Comparison of ENCODE assay signal across 8 cellular contexts in genomic region chr20:37095108-37095608, GRCh38. TPM values are rescaled to one million over a fixed set of nuclear protein-coding genes. Genes with fewer than 3 reads are reported as not detected.
A peak's percentile ranks its signal among the peaks of the same experiment; 100 is the strongest.
DNase-seq lines count a peak whose midpoint lies in the region; ATAC-seq and TF ChIP-seq lines count a peak whose summit lies in the region.

No MANE protein-coding gene starts in this region.

- H3K27ac Mint-ChIP-seq in nephron progenitor cell: no peak overlapping the region

- H3K9me3 Mint-ChIP-seq in nephron progenitor cell: no peaks in the 10 kb centered on the region

- peaks cover 28% of the 10 kb centered on the region for H3K4me1 Mint-ChIP-seq in nephron progenitor cell

- peak; percentile 55 for DNase-seq in DMS79 treated with DMSO at 0.1 percent for 48 hours (lab: John Stamatoyannopoulos, UW)
- peak; percentile 1 for DNase-seq in LoVo (ENCODE audit: low spot score)
- DNase-seq in activated CD4-positive, alpha-beta T cell treated with anti-CD3 and anti-CD28 coated beads, Interleukin-2, amount 50 U/mL, for 1 hour: peak; percentile 58
- DNase-seq in nephron progenitor cell: peak; percentile 3
- no peak for DNase-seq in NCI-H2171 treated with DMSO at 0.1 percent for 48 hours (lab: John Stamatoyannopoulos, UW)

- H3K36me3 Mint-ChIP-seq in nephron progenitor cell (ENCODE audit: low read depth): peaks cover 26% of the 10 kb centered on the region

- TF ChIP-seq CTCF in nephron progenitor cell (IDR thresholded peaks at IDR 0.05): no peak

- H3K27me3 Mint-ChIP-seq in nephron progenitor cell (ENCODE audit: low read depth, poor library complexity): no peaks in the 10 kb centered on the region

- ATAC-seq in GM21526 (IDR thresholded peaks at IDR 0.05; ENCODE audit: low FRiP score, unreplicated experiment) (peak; percentile 33), esophagus mucosa (peak; percentile 59), HG03175 (IDR thresholded peaks at IDR 0.05; ENCODE audit: unreplicated experiment) (no peak)

- H3K4me3 Mint-ChIP-seq in nephron progenitor cell: peak overlapping the region; percentile 97

RNA-seq across cellular contexts. Expression of gene RBL1, which starts 0.6 kb away (rescaled TPM):
- total RNA-seq in esophagus mucosa: 6.3 TPM
